8 cellular contexts compared by ENCODE assay signal in genomic region chr6:32933661-32934085, GRCh38. TPM values are rescaled to one million over a fixed set of nuclear protein-coding genes. Genes with fewer than 3 reads are reported as not detected.
DNase-seq lines count a peak whose midpoint lies in the region; ATAC-seq, FAIRE-seq and TF ChIP-seq lines count a peak whose summit lies in the region.

No MANE protein-coding gene starts in this region.

- DNase-seq in DMS114 treated with DMSO at 0.1 percent for 48 hours (lab: John Stamatoyannopoulos, UW; ENCODE audit: unreplicated experiment) (peak; percentile 74), SJSA1 (ENCODE audit: low read depth in 1 of 2, low spot score in 2 of 2) (peak; percentile 68 to 76), germinal center (ENCODE audit: low spot score) (peak; percentile 69), pancreas (peak in 5 of 6 donors; percentile 55 to 86 (median 71)), upper lobe of left lung (peak in 1 of 2 donors; percentile 80)
- DNase-seq in Jurkat, Clone E6-1 (ENCODE audit: low read depth, low spot score): peak; percentile 60
- peak; percentile 67 for DNase-seq in activated gamma-delta T cell treated with anti-CD3 and anti-CD28 coated beads, Interleukin-2, amount 50 U/mL, for 16 hours (ENCODE audit: low read depth)

- no peak overlapping the region for H3K27ac ChIP-seq in SJSA1
- no peak overlapping the region for H3K27ac ChIP-seq in pancreas
- peak overlapping the region in 1 of 4 donors; percentile 49 for H3K27ac ChIP-seq in upper lobe of left lung

- peak; percentile 79 for FAIRE-seq in pancreas (lab: Jason Lieb, UNC)

- intact Hi-C loops in pancreas (cut with DNase I): loop anchor here in 1 of 3 donors (10.0 kb wide), 1 partner anchor 51 kb away; no protein-coding TSS in a partner anchor

- TF ChIP-seq EP300 in upper lobe of left lung (IDR thresholded peaks at IDR 0.05): no peak

- no peak for TF ChIP-seq POLR2A in upper lobe of left lung (IDR thresholded peaks at IDR 0.05)

- no peaks in the 10 kb centered on the region for H3K36me3 ChIP-seq in SJSA1
- no peaks in the 10 kb centered on the region for H3K36me3 ChIP-seq in pancreas
- H3K36me3 ChIP-seq in upper lobe of left lung: peaks cover 0 to 9% (median 0%) of the 10 kb centered on the region in 4 donors

- no peaks in the 10 kb centered on the region for H3K9me3 ChIP-seq in SJSA1 (replicated peaks)
- H3K9me3 ChIP-seq in pancreas: no peaks in the 10 kb centered on the region
- no peaks in the 10 kb centered on the region for H3K9me3 ChIP-seq in upper lobe of left lung

- peaks cover 51% of the 10 kb centered on the region for H3K27me3 ChIP-seq in SJSA1 (replicated peaks)
- H3K27me3 ChIP-seq in pancreas: no peaks in the 10 kb centered on the region
- H3K27me3 ChIP-seq in upper lobe of left lung: no peaks in the 10 kb centered on the region

- H3K4me3 ChIP-seq in Jurkat, Clone E6-1 (ENCODE audit: low read length): no peak overlapping the region
- H3K4me3 ChIP-seq in SJSA1 (no peak overlapping the region), pancreas (no peak overlapping the region), upper lobe of left lung (no peak overlapping the region)

- TF ChIP-seq CTCF in pancreas (IDR thresholded peaks at IDR 0.05) (peak; percentile 47 to 69 (median 62)), upper lobe of left lung (IDR thresholded peaks at IDR 0.05) (peak; percentile 64 to 77 (median 72))

- no peaks in the 10 kb centered on the region for H3K4me1 ChIP-seq in SJSA1 (replicated peaks)
- H3K4me1 ChIP-seq in pancreas: no peaks in the 10 kb centered on the region
- H3K4me1 ChIP-seq in upper lobe of left lung: peaks cover 0 to 15% (median 4%) of the 10 kb centered on the region in 4 donors

- 1 to 3% methylated on average over 3 of the region's 3 CpGs for WGBS in pancreas, 2 donors
- WGBS in upper lobe of left lung, 2 donors: 0 to 3% methylated on average over 3 of the region's 3 CpGs

- peak; percentile 43 to 86 (median 80) for ATAC-seq in pancreas
- ATAC-seq in upper lobe of left lung (ENCODE audit: low FRiP score in 2 of 2): peak; percentile 84 to 86
- no peak for ATAC-seq in GM21723 (IDR thresholded peaks at IDR 0.05; ENCODE audit: unreplicated experiment)

RNA-seq across cellular contexts. Expression of gene HLA-DMB, which starts 7.2 kb away (rescaled TPM):
- not detected for polyA plus RNA-seq in Jurkat, Clone E6-1 (2012; ENCODE audit: insufficient read depth, insufficient read length)
- total RNA-seq in SJSA1 (2014; rRNA removed; shearing (Covaris generic)): not detected in 2 replicates
- total RNA-seq in pancreas: 10 to 100 TPM in 2 of 6 donors, 1 to 10 TPM in 4; 1.9 to 42.6 (median 4.3) TPM
- polyA plus RNA-seq in pancreas: 1 to 10 TPM; 2.7 to 6.2 TPM
- total RNA-seq in upper lobe of left lung: 100 to 1,000 TPM in 3 of 6 donors, 10 to 100 TPM in 3; 35.6 to 233 (median 80.6) TPM

RNA-seq across cellular contexts. Expression of gene HLA-DMA, which starts 19.2 kb away (rescaled TPM):
- polyA plus RNA-seq in Jurkat, Clone E6-1 (2012; ENCODE audit: insufficient read depth, insufficient read length): 7.5 TPM
- total RNA-seq in SJSA1 (2014; rRNA removed; shearing (Covaris generic)): 0.24 TPM in 1 of 2 replicates, not detected in the other
- total RNA-seq in pancreas: 10 to 100 TPM in 4 of 6 donors, 1 to 10 TPM in 2; 6.8 to 72.9 (median 17.0) TPM
- 10 to 100 TPM; 25.0 to 34.0 TPM for polyA plus RNA-seq in pancreas
- 100 to 1,000 TPM in 4 of 6 donors, 10 to 100 TPM in 2; 83.7 to 271 (median 134) TPM for total RNA-seq in upper lobe of left lung

RNA-seq across cellular contexts. Expression of gene BRD2, which starts 34.7 kb away (rescaled TPM):
- polyA plus RNA-seq in Jurkat, Clone E6-1 (2012; ENCODE audit: insufficient read depth, insufficient read length): 232 TPM
- total RNA-seq in SJSA1 (2014; rRNA removed; shearing (Covaris generic)): 76.3 and 118 TPM in 2 replicates
- total RNA-seq in pancreas (10 to 100 TPM; 50.5 to 98.4 (median 80.2) TPM), upper lobe of left lung (100 to 1,000 TPM; 144 to 388 (median 183) TPM)
- 100 to 1,000 TPM in 1 of 2 donors, 10 to 100 TPM in 1; 94.3 to 128 TPM for polyA plus RNA-seq in pancreas
